In genomic region chr15:45634442-45635190, GRCh38 we compare ENCODE assay signal across 9 cellular contexts. TPM values are rescaled to one million over a fixed set of nuclear protein-coding genes. Genes with fewer than 3 reads are reported as not detected.
A peak's percentile ranks its signal among the peaks of the same experiment; 100 is the strongest.
DNase-seq lines count a peak whose midpoint lies in the region; ATAC-seq, FAIRE-seq and TF ChIP-seq lines count a peak whose summit lies in the region.
"Had no signal": no experiment of that assay in that cellular context is flagged by ENCODE, and none has a peak within 500 bp of the region (broad histone marks: within the 10 kb centered on the region; RNA-seq: fewer than 3 reads in every experiment).

Gene SQOR, plus strand, starts transcription at chr15:45635029. Its CDS starts 23,895 bp downstream, at chr15:45658924.

- peak; percentile 74 for ATAC-seq in HG02763 (IDR thresholded peaks at IDR 0.05; ENCODE audit: unreplicated experiment)

- no peaks in the 10 kb centered on the region for H3K79me2 ChIP-seq in endothelial cell of umbilical vein (ENCODE audit: control insufficient read depth, insufficient read depth, low read length)

- intact Hi-C loops in endothelial cell of umbilical vein (cut with micrococcal nuclease) = loop anchor here (1.0 to 2.0 kb wide), 3 partner anchors 36 to 71 kb away; partner anchors contain the start of gene BLOC1S6

- peak within 1 kb of the TSS; percentile 52 to 88 (median 82) for H3K4me3 ChIP-seq in endothelial cell of umbilical vein (replicated peaks in 1 of 3; ENCODE audit: insufficient read depth in 1 of 3, low read depth in 1 of 3, low read length in 3 of 3)
- peak within 1 kb of the TSS; percentile 72 to 95 for H3K4me3 ChIP-seq in muscle layer of colon (ENCODE audit: low read depth in 1 of 2, low read length in 2 of 2)

- CTCF ChIA-PET in endothelial cell of umbilical vein (lab: Charles Lee) = interaction anchor here (0.9 to 1.7 kb wide), 6 partner anchors 11 to 161 kb away, joined by 3 to 7 read pairs (median 3); no protein-coding TSS in a partner anchor

- peak within 1 kb of the TSS; percentile 97 for H2AFZ ChIP-seq in endothelial cell of umbilical vein (ENCODE audit: low read depth, low read length)

- BruUV-seq in endothelial cell of umbilical vein (replicated peaks; lab: Mats Ljungman, UMichigan) = no TSS peak

- FAIRE-seq in endothelial cell of umbilical vein (lab: Jason Lieb, UNC) = peak; percentile 64
- FAIRE-seq: G401.6 had no signal

- no peak for TF ChIP-seq CTCF in endothelial cell of umbilical vein (IDR thresholded peaks at IDR 0.05; ENCODE audit: extremely low read depth in 1 of 2, insufficient read depth in 1 of 2, low read depth in 1 of 2, low read length in 2 of 2)

- POLR2A ChIA-PET in endothelial cell of umbilical vein (lab: Charles Lee) = no interaction called here

- H3K9ac ChIP-seq in endothelial cell of umbilical vein (replicated peaks; ENCODE audit: extremely low read depth, insufficient read depth, low read length) = peak within 1 kb of the TSS; percentile 47
- peak within 1 kb of the TSS; percentile 92 for H3K9ac ChIP-seq in muscle layer of colon (ENCODE audit: low read length)

- no peaks in the 10 kb centered on the region for H3K9me3 ChIP-seq in endothelial cell of umbilical vein (replicated peaks; ENCODE audit: control insufficient read depth, insufficient read depth, low read length)
- no peaks in the 10 kb centered on the region for H3K9me3 ChIP-seq in muscle layer of colon (ENCODE audit: low read length)

- no peaks in the 10 kb centered on the region for H4K20me1 ChIP-seq in endothelial cell of umbilical vein (replicated peaks; ENCODE audit: control insufficient read depth, extremely low read depth, insufficient read depth, low read length)

- H3K4me1 ChIP-seq in endothelial cell of umbilical vein (ENCODE audit: control insufficient read depth, extremely low read depth, insufficient read depth, low read length) = peaks cover 20% of the 10 kb centered on the region
- H3K4me1 ChIP-seq in muscle layer of colon (ENCODE audit: insufficient read depth, low read length) = peaks cover 24% of the 10 kb centered on the region

- H3K27ac ChIP-seq in endothelial cell of umbilical vein (ENCODE audit: insufficient read depth, low read depth, low read length) = no peak within 1 kb of the TSS
- peak within 1 kb of the TSS; percentile 95 for H3K27ac ChIP-seq in muscle layer of colon (ENCODE audit: low read depth, low read length)

- H3K36me3 ChIP-seq in endothelial cell of umbilical vein (ENCODE audit: control insufficient read depth in 2 of 2, extremely low read depth in 1 of 2, insufficient read depth in 2 of 2, low read length in 2 of 2) = no peaks in the 10 kb centered on the region
- no peaks in the 10 kb centered on the region for H3K36me3 ChIP-seq in muscle layer of colon (ENCODE audit: insufficient read depth, low read length)

- peak; percentile 68 for TF ChIP-seq POLR2A in endothelial cell of umbilical vein (IDR thresholded peaks at IDR 0.05; ENCODE audit: low read depth, low read length)

- H3K4me2 ChIP-seq in endothelial cell of umbilical vein (ENCODE audit: insufficient read depth, low read length) = peak within 1 kb of the TSS; percentile 75

- H3K27me3 ChIP-seq in endothelial cell of umbilical vein (ENCODE audit: control insufficient read depth in 2 of 2, insufficient read depth in 2 of 2, low read length in 2 of 2) (no peaks in the 10 kb centered on the region), muscle layer of colon (ENCODE audit: control insufficient read depth in 1 of 2, insufficient read depth in 2 of 2, low read length in 2 of 2) (no peaks in the 10 kb centered on the region)

- dilution Hi-C loops in endothelial cell of umbilical vein (cut with MboI; ENCODE audit: extremely low pct_ligation_motif_present, low sequenced_read_pairs) = no loop called here

- no peaks in the 10 kb centered on the region for H3K9me1 ChIP-seq in endothelial cell of umbilical vein (replicated peaks; ENCODE audit: control insufficient read depth, extremely low read depth, insufficient read depth, low read length)

- peak; percentile 31 for DNase-seq in NCI-H2029 (lab: John Stamatoyannopoulos, UW)
- DNase-seq in NCI-H2029 treated with DMSO at 0.1 percent for 48 hours (lab: John Stamatoyannopoulos, UW) = no peak
- DNase-seq in NCI-H345 treated with DMSO at 0.1 percent for 48 hours (lab: John Stamatoyannopoulos, UW; ENCODE audit: unreplicated experiment) = peak; percentile 16
- peak; percentile 60 for DNase-seq in activated CD8-positive, alpha-beta memory T cell treated with anti-CD3 and anti-CD28 coated beads, Interleukin-2, amount 50 U/mL, for 4 hours
- DNase-seq in endothelial cell of umbilical vein (ENCODE audit: low read depth, low spot score) = peak; percentile 77
- peak; percentile 28 to 61 for DNase-seq in stimulated activated CD8-positive, alpha-beta memory T cell treated with anti-CD3 and anti-CD28 coated beads, Interleukin-7, amount 100 ng/mL, for 4 hours (ENCODE audit: low read depth in 2 of 2)

TF ChIP-seq in endothelial cell of umbilical vein, 7 proteins besides CTCF, POLR2A, EP300 and RAD21:
- peak; percentile 65 for TF ChIP-seq POLR2AphosphoS5 (IDR thresholded peaks at IDR 0.05; ENCODE audit: insufficient read depth, low read depth, low read length)
- no peak for TF ChIP-seq MYC (IDR thresholded peaks at IDR 0.05; ENCODE audit: low read depth, low read length)

RNA-seq across cellular contexts. Expression of gene SQOR, which starts in this region (rescaled TPM):
- 6.6 and 17.9 TPM in 2 replicates for total RNA-seq in endothelial cell of umbilical vein
- 11.3 and 12.9 TPM in 2 replicates for polyA plus RNA-seq in endothelial cell of umbilical vein
- polyA plus RNA-seq in endothelial cell of umbilical vein (2011; cell fraction: cytosol; rRNA removed) = 12.3 and 13.4 TPM in 2 replicates
- polyA plus RNA-seq in endothelial cell of umbilical vein (2011; cell fraction: nucleus; rRNA removed) = 6.3 and 7.4 TPM in 2 replicates
- 21.4 and 23.0 TPM in 2 replicates for polyA plus RNA-seq in endothelial cell of umbilical vein (2012)
- 16.3 and 33.6 TPM in 2 replicates for polyA minus RNA-seq in endothelial cell of umbilical vein
- 16.1 TPM for polyA minus RNA-seq in endothelial cell of umbilical vein (2011; cell fraction: cytosol; rRNA and poly(A)+ RNA removed)
- polyA minus RNA-seq in endothelial cell of umbilical vein (2011; cell fraction: nucleus; rRNA and poly(A)+ RNA removed) = 5.3 and 7.2 TPM in 2 replicates
